Comparison of ENCODE assay signal across 19 cellular contexts in the genomic region with DNA sequence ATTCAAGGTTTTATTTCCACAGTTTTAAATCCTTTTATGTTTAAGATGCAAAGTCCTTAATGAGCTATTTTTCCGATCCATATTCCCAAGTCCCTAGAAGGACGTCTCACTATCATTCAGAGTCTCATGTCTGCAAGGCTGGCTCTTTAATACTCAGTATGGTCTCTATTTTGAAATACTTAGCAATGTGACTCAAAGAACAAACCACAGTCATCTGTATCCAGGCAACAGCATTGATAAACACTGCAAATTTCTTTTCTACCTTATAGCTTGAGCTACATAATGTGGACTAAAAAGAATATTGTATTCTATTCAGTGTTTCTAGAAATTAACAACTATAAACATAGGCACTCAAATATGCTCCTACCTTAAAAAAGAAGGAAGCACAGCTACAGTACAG.
DNase-seq lines count a peak whose midpoint lies in the region; TF ChIP-seq lines count a peak whose summit lies in the region.
"Had no signal": no experiment of that assay in that cellular context is flagged by ENCODE, and none has a peak within 500 bp of the region (broad histone marks: within the 10 kb centered on the region; RNA-seq: fewer than 3 reads in every experiment).

No MANE protein-coding gene starts in this region.

- no peak for TF ChIP-seq CTCF in fibroblast of the aortic adventitia (IDR thresholded peaks at IDR 0.05; ENCODE audit: insufficient read depth, low read length)
- no peak for TF ChIP-seq CTCF in right atrium auricular region (IDR thresholded peaks at IDR 0.05)
- TF ChIP-seq CTCF in coronary artery (IDR thresholded peaks at IDR 0.05), result no peak

- DNase-seq in GM04504 (ENCODE audit: low read depth) (peak; percentile 40), amniotic epithelial cell (ENCODE audit: low read depth) (peak; percentile 82), fibroblast of the aortic adventitia (ENCODE audit: low read depth) (peak; percentile 59), skeletal muscle cell (ENCODE audit: low read depth) (peak; percentile 48), right atrium auricular region (ENCODE audit: low spot score) (no peak), coronary artery (ENCODE audit: low spot score) (no peak), globus pallidus (ENCODE audit: low spot score) (no peak)
- no peak for DNase-seq in activated effector memory CD4-positive, alpha-beta T cell treated with anti-CD3 and anti-CD28 coated beads, Interleukin-2, amount 50 U/mL, for 16 hours
- DNase-seq: activated naive CD4-positive, alpha-beta T cell treated with anti-CD3 and anti-CD28 coated beads for 36 hours; Caco-2; central memory CD4-positive, alpha-beta T cell; NCI-H146; NCI-H748 treated with DMSO at 0.1 percent for 48 hours; nephron progenitor cell; retina; stimulated activated CD4-positive, alpha-beta T cell treated with anti-CD3 and anti-CD28 coated beads, Interleukin-4, amount 100 ng/mL, for 24 hours; T-helper 1 cell had no signal

- H3K27me3 ChIP-seq in right atrium auricular region, result no peaks in the 10 kb centered on the region

- no peak overlapping the region for H3K27ac ChIP-seq in right atrium auricular region
- no peak overlapping the region for H3K27ac ChIP-seq in coronary artery
- H3K27ac ChIP-seq: RWPE1 had no signal

- H3K36me3 ChIP-seq in right atrium auricular region, result no peaks in the 10 kb centered on the region

- H3K4me1 ChIP-seq in right atrium auricular region, result no peaks in the 10 kb centered on the region

- H3K9me3 ChIP-seq in right atrium auricular region, result no peaks in the 10 kb centered on the region
- H3K9me3 ChIP-seq: Caco-2 had no signal

- H3K4me3 ChIP-seq in fibroblast of the aortic adventitia (ENCODE audit: low read depth, low read length) (no peak overlapping the region), skeletal muscle cell (ENCODE audit: low read depth, low read length) (no peak overlapping the region), right atrium auricular region (no peak overlapping the region), coronary artery (no peak overlapping the region)
- H3K4me3 ChIP-seq: lung had no signal

Comparison
In these comparisons a context has a peak if more than half of its experiments do, and no peak if none do; other contexts are left out.
1. DNase-seq: peak in GM04504 (single experiment), amniotic epithelial cell (single experiment), fibroblast of the aortic adventitia (single experiment) and skeletal muscle cell (single experiment); none in activated effector memory CD4-positive, alpha-beta T cell treated with anti-CD3 and anti-CD28 coated beads, Interleukin-2, amount 50 U/mL, for 16 hours (single experiment), right atrium auricular region (single experiment), coronary artery (single experiment) and globus pallidus (single experiment).